Comparison of ENCODE assay signal across 9 cellular contexts in the genomic region with DNA sequence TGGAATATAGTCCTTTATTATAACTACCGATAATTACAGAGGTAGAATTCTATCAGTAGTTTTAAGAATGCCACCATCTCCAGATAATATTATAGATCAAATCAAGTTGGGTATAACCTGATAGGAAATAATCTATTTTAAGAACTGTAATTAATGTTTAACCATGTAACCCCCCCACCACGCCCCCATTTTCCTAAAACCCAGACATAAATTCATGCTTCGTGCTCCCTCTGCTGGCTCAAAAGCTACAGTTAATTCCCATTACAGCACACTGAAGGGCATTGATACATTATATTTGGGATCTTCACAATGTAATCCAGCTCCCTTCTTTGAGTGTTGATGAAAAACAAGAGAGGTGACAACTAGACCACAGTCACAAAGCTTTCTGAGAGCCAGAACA.
A peak's percentile ranks its signal among the peaks of the same experiment; 100 is the strongest.
DNase-seq lines count a peak whose midpoint lies in the region; ATAC-seq and TF ChIP-seq lines count a peak whose summit lies in the region.
"Had no signal": no experiment of that assay in that cellular context is flagged by ENCODE, and none has a peak within 500 bp of the region (broad histone marks: within the 10 kb centered on the region; RNA-seq: fewer than 3 reads in every experiment).

No MANE protein-coding gene starts in this region.

- POLR2A ChIA-PET in activated CD4-positive, alpha-beta T cell treated with anti-CD3 and anti-CD28 coated beads for 36 hours (lab: Charles Lee), result no interaction called here
- POLR2A ChIA-PET in Panc1 (lab: Charles Lee), result no interaction called here

- H3K36me3 ChIP-seq in Panc1 (ENCODE audit: control insufficient read depth, insufficient read depth, low read length), result no peaks in the 10 kb centered on the region
- H3K36me3 ChIP-seq in thoracic aorta, result no peaks in the 10 kb centered on the region

- TF ChIP-seq CTCF in Panc1 (IDR thresholded peaks at IDR 0.05) (peak; percentile 58; the same call in 1 of the 2 replicates), foreskin keratinocyte (conservative IDR thresholded peaks at IDR 0.05) (peak; percentile 61), thoracic aorta (IDR thresholded peaks at IDR 0.05) (peak; percentile 68)

- no peak for ATAC-seq in activated CD4-positive, alpha-beta T cell treated with anti-CD3 and anti-CD28 coated beads for 36 hours
- ATAC-seq in Panc1, result no peak
- ATAC-seq in foreskin keratinocyte, result no peak
- no peak for ATAC-seq in thoracic aorta (ENCODE audit: insufficient number of reproducible peaks, low FRiP score, low read depth)
- no peak for ATAC-seq in effector memory CD8-positive, alpha-beta T cell (replicated peaks)
- ATAC-seq in HG02678 (IDR thresholded peaks at IDR 0.05; ENCODE audit: unreplicated experiment), result no peak

- H3K9me3 Mint-ChIP-seq in activated CD4-positive, alpha-beta T cell treated with anti-CD3 and anti-CD28 coated beads for 36 hours (ENCODE audit: low read depth), result no peaks in the 10 kb centered on the region
- H3K9me3 Mint-ChIP-seq in activated CD4-positive, alpha-beta T cell treated with anti-CD3 and anti-CD28 coated beads, Interleukin-2, amount 10 ng/mL, durations not matched to agents 24 days and 14 days, result no peaks in the 10 kb centered on the region
- no peaks in the 10 kb centered on the region for H3K9me3 Mint-ChIP-seq in effector memory CD8-positive, alpha-beta T cell
- H3K9me3 Mint-ChIP-seq: T-helper 1 cell treated with Interleukin-12 subunit alpha and Interleukin-12 subunit beta and Interleukin-4 antibody, amounts not matched to agents 30 μg/mL and 1 μg/mL, for 36 hours had no signal

- no peaks in the 10 kb centered on the region; the same call in 1 of the 2 replicates for H3K4me1 ChIP-seq in Panc1 (ENCODE audit: control insufficient read depth, insufficient read depth, low read length)
- H3K4me1 ChIP-seq in foreskin keratinocyte, result peaks cover 9% of the 10 kb centered on the region
- peaks cover 0 to 13% of the 10 kb centered on the region in 2 donors for H3K4me1 ChIP-seq in thoracic aorta (ENCODE audit: control insufficient read depth in 1 of 2, low read depth in 2 of 2)

- H3K4me3 ChIP-seq in Panc1 (ENCODE audit: low read depth in 2 of 2, low read length in 2 of 2) (no peak overlapping the region), thoracic aorta (no peak overlapping the region)

- H3K27ac ChIP-seq in Panc1 (ENCODE audit: low read length) (no peak overlapping the region), foreskin keratinocyte (no peak overlapping the region), thoracic aorta (no peak overlapping the region)

- H3K27me3 ChIP-seq in Panc1 (ENCODE audit: control insufficient read depth, insufficient read depth, low read length) (no peaks in the 10 kb centered on the region), foreskin keratinocyte (no peaks in the 10 kb centered on the region), thoracic aorta (replicated peaks; ENCODE audit: insufficient read depth) (no peaks in the 10 kb centered on the region)

- no peak overlapping the region for H3K27ac Mint-ChIP-seq in activated CD4-positive, alpha-beta T cell treated with anti-CD3 and anti-CD28 coated beads for 36 hours
- H3K27ac Mint-ChIP-seq in activated CD4-positive, alpha-beta T cell treated with anti-CD3 and anti-CD28 coated beads, Interleukin-2, amount 10 ng/mL, durations not matched to agents 24 days and 14 days, result no peak overlapping the region
- peak overlapping the region in 1 of 2 donors; percentile 58 for H3K27ac Mint-ChIP-seq in effector memory CD8-positive, alpha-beta T cell
- H3K27ac Mint-ChIP-seq: T-helper 1 cell treated with Interleukin-12 subunit alpha and Interleukin-12 subunit beta and Interleukin-4 antibody, amounts not matched to agents 30 μg/mL and 1 μg/mL, for 36 hours had no signal

- no peaks in the 10 kb centered on the region for H3K27me3 Mint-ChIP-seq in activated CD4-positive, alpha-beta T cell treated with anti-CD3 and anti-CD28 coated beads for 36 hours
- peaks cover 1% of the 10 kb centered on the region for H3K27me3 Mint-ChIP-seq in activated CD4-positive, alpha-beta T cell treated with anti-CD3 and anti-CD28 coated beads, Interleukin-2, amount 10 ng/mL, durations not matched to agents 24 days and 14 days
- H3K27me3 Mint-ChIP-seq in effector memory CD8-positive, alpha-beta T cell, result no peaks in the 10 kb centered on the region

- DNase-seq in activated CD4-positive, alpha-beta T cell treated with anti-CD3 and anti-CD28 coated beads for 36 hours, result peak; percentile 17
- no peak for DNase-seq in activated CD4-positive, alpha-beta T cell treated with anti-CD3 and anti-CD28 coated beads, Interleukin-2, amount 10 ng/mL, durations not matched to agents 24 days and 14 days
- DNase-seq in Panc1 (ENCODE audit: low read depth, low spot score) (no peak), foreskin keratinocyte (no peak), thoracic aorta (ENCODE audit: low spot score) (no peak)
- DNase-seq in stimulated activated CD4-positive, alpha-beta T cell treated with anti-CD3 and anti-CD28 coated beads, Interleukin-4, amount 100 ng/mL, for 4 hours, result no peak
- no peak for DNase-seq in effector memory CD8-positive, alpha-beta T cell

- BruUV-seq in Panc1 (replicated peaks; lab: Mats Ljungman, UMichigan), result no TSS peak

- in situ Hi-C loops in Panc1 (cut with HindIII; ENCODE audit: low pct_unique_long_range_greater_than_20kb, low sequenced_read_pairs), result no loop called here

- intact Hi-C loops in activated CD4-positive, alpha-beta T cell treated with anti-CD3 and anti-CD28 coated beads for 36 hours (cut with DNase I, micrococcal nuclease), result loop anchor here (1.0 to 5.0 kb wide), 5 partner anchors 17 to 503 kb away; no protein-coding TSS in a partner anchor
- intact Hi-C loops in activated CD4-positive, alpha-beta T cell treated with anti-CD3 and anti-CD28 coated beads, Interleukin-2, amount 10 ng/mL, durations not matched to agents 24 days and 14 days (cut with micrococcal nuclease), result loop anchor here (1.0 to 10.0 kb wide), 10 partner anchors 17 to 501 kb away; a partner anchor contains a TSS
- intact Hi-C loops in Panc1 (cut with micrococcal nuclease; ENCODE audit: unreplicated experiment), result loop anchor here (5.0 kb wide), 2 partner anchors 226 to 501 kb away; a partner anchor contains a TSS

- CTCF ChIA-PET in activated CD4-positive, alpha-beta T cell treated with anti-CD3 and anti-CD28 coated beads for 36 hours (lab: Charles Lee), result interaction anchor here (0.8 to 2.3 kb wide), 3 partner anchors 9 to 69 kb away, joined by 3 to 7 read pairs (median 4); no protein-coding TSS in a partner anchor
- CTCF ChIA-PET in Panc1 (lab: Charles Lee), result interaction anchor here (0.7 kb wide), 2 partner anchors 81 to 237 kb away, joined by 4 to 10 read pairs; no protein-coding TSS in a partner anchor

- H3K9me3 ChIP-seq in Panc1 (ENCODE audit: control insufficient read depth, insufficient read depth, low read depth, low read length) (no peaks in the 10 kb centered on the region), thoracic aorta (no peaks in the 10 kb centered on the region)

- peaks cover 21% of the 10 kb centered on the region for H3K4me1 Mint-ChIP-seq in activated CD4-positive, alpha-beta T cell treated with anti-CD3 and anti-CD28 coated beads for 36 hours
- H3K4me1 Mint-ChIP-seq in activated CD4-positive, alpha-beta T cell treated with anti-CD3 and anti-CD28 coated beads, Interleukin-2, amount 10 ng/mL, durations not matched to agents 24 days and 14 days, result peaks cover 21% of the 10 kb centered on the region
- peaks cover 5 to 10% of the 10 kb centered on the region in 2 donors for H3K4me1 Mint-ChIP-seq in effector memory CD8-positive, alpha-beta T cell (ENCODE audit: low read depth in 2 of 2)

- H3K4me3 Mint-ChIP-seq in activated CD4-positive, alpha-beta T cell treated with anti-CD3 and anti-CD28 coated beads for 36 hours, result no peak overlapping the region
- no peak overlapping the region for H3K4me3 Mint-ChIP-seq in activated CD4-positive, alpha-beta T cell treated with anti-CD3 and anti-CD28 coated beads, Interleukin-2, amount 10 ng/mL, durations not matched to agents 24 days and 14 days
- no peak overlapping the region for H3K4me3 Mint-ChIP-seq in effector memory CD8-positive, alpha-beta T cell
- H3K4me3 Mint-ChIP-seq: T-helper 1 cell treated with Interleukin-12 subunit alpha and Interleukin-12 subunit beta and Interleukin-4 antibody, amounts not matched to agents 30 μg/mL and 1 μg/mL, for 36 hours had no signal

- H3K36me3 Mint-ChIP-seq in activated CD4-positive, alpha-beta T cell treated with anti-CD3 and anti-CD28 coated beads for 36 hours (ENCODE audit: low read depth), result peaks cover 4% of the 10 kb centered on the region
- H3K36me3 Mint-ChIP-seq in activated CD4-positive, alpha-beta T cell treated with anti-CD3 and anti-CD28 coated beads, Interleukin-2, amount 10 ng/mL, durations not matched to agents 24 days and 14 days (ENCODE audit: low read depth), result peaks cover 5% of the 10 kb centered on the region
- H3K36me3 Mint-ChIP-seq in effector memory CD8-positive, alpha-beta T cell (ENCODE audit: insufficient read depth), result no peaks in the 10 kb centered on the region
